In genomic region chr2:232885264-232885961, GRCh38 we compare ENCODE assay signal across 31 cellular contexts. TPM values are rescaled to one million over a fixed set of nuclear protein-coding genes. Genes with fewer than 3 reads are reported as not detected.
DNase-seq lines count a peak whose midpoint lies in the region; ATAC-seq and TF ChIP-seq lines count a peak whose summit lies in the region.
"Had no signal": no experiment of that assay in that cellular context is flagged by ENCODE, and none has a peak within 500 bp of the region (broad histone marks: within the 10 kb centered on the region; RNA-seq: fewer than 3 reads in every experiment).

No MANE protein-coding gene starts in this region.

- no peak overlapping the region for H3K27ac ChIP-seq in right cardiac atrium (ENCODE audit: low read length)
- H3K27ac ChIP-seq: epithelial cell of prostate, Peyer's patch had no signal

- TF ChIP-seq CTCF in LNCaP clone FGC (IDR thresholded peaks at IDR 0.05; ENCODE audit: control insufficient read depth, extremely low read depth, insufficient read depth) (no peak), glutamatergic neuron (IDR thresholded peaks at IDR 0.05; ENCODE audit: partially characterized antibody, unreplicated experiment) (no peak), type B pancreatic cell (conservative IDR thresholded peaks at IDR 0.05) (no peak)

- peaks cover 9% of the 10 kb centered on the region for H3K27me3 Mint-ChIP-seq in glutamatergic neuron (ENCODE audit: unreplicated experiment)
- H3K27me3 Mint-ChIP-seq in type B pancreatic cell = no peaks in the 10 kb centered on the region
- H3K27me3 Mint-ChIP-seq: activated CD8-positive, alpha-beta T cell treated with anti-CD3 and anti-CD28 coated beads for 36 hours had no signal

- no peaks in the 10 kb centered on the region for H3K4me1 ChIP-seq in right cardiac atrium (ENCODE audit: control insufficient read depth, insufficient read depth, low read length)
- H3K4me1 ChIP-seq: Peyer's patch had no signal

- no peaks in the 10 kb centered on the region for H3K36me3 Mint-ChIP-seq in glutamatergic neuron (ENCODE audit: unreplicated experiment)
- H3K36me3 Mint-ChIP-seq in type B pancreatic cell = no peaks in the 10 kb centered on the region
- H3K36me3 Mint-ChIP-seq: CD8-positive, alpha-beta memory T cell had no signal

- no peaks in the 10 kb centered on the region for H3K9me3 ChIP-seq in right cardiac atrium (ENCODE audit: control insufficient read depth, low read length)
- H3K9me3 ChIP-seq: MG63, Peyer's patch had no signal

- H3K27ac Mint-ChIP-seq in glutamatergic neuron (ENCODE audit: unreplicated experiment) (no peak overlapping the region), type B pancreatic cell (no peak overlapping the region)
- H3K27ac Mint-ChIP-seq: activated CD8-positive, alpha-beta T cell treated with anti-CD3 and anti-CD28 coated beads for 36 hours; B cell; CD8-positive, alpha-beta memory T cell; stimulated activated naive CD8-positive, alpha-beta T cell treated with anti-CD3 and anti-CD28 coated beads, Interleukin-15, amount 100 ng/mL, for 72 hours; T-helper 1 cell treated with Interleukin-12 subunit alpha and Interleukin-12 subunit beta and Interleukin-4 antibody, amounts not matched to agents 30 μg/mL and 1 μg/mL, for 36 hours had no signal

- no peaks in the 10 kb centered on the region for H3K4me1 Mint-ChIP-seq in glutamatergic neuron (ENCODE audit: low read depth, unreplicated experiment)
- H3K4me1 Mint-ChIP-seq in type B pancreatic cell (ENCODE audit: unreplicated experiment) = peaks cover 8% of the 10 kb centered on the region
- H3K4me1 Mint-ChIP-seq: B cell; CD8-positive, alpha-beta memory T cell; stimulated activated naive CD8-positive, alpha-beta T cell treated with anti-CD3 and anti-CD28 coated beads, Interleukin-15, amount 100 ng/mL, for 72 hours had no signal

- ATAC-seq in Right ventricle myocardium inferior = no peak
- no peak for ATAC-seq in right cardiac atrium
- ATAC-seq in HG02623 (IDR thresholded peaks at IDR 0.05; ENCODE audit: unreplicated experiment) = no peak
- no peak for ATAC-seq in HG02884 (IDR thresholded peaks at IDR 0.05; ENCODE audit: unreplicated experiment)
- ATAC-seq: activated CD8-positive, alpha-beta T cell treated with anti-CD3 and anti-CD28 coated beads for 36 hours; K562; stimulated activated naive CD8-positive, alpha-beta T cell treated with anti-CD3 and anti-CD28 coated beads, Interleukin-15, amount 100 ng/mL, for 72 hours had no signal

- no peaks in the 10 kb centered on the region for H3K27me3 ChIP-seq in right cardiac atrium (ENCODE audit: control insufficient read depth, insufficient read depth)
- H3K27me3 ChIP-seq: MG63, Peyer's patch had no signal

- H3K4me3 Mint-ChIP-seq in glutamatergic neuron (ENCODE audit: unreplicated experiment) = no peak overlapping the region
- peak overlapping the region; percentile 25 for H3K4me3 Mint-ChIP-seq in type B pancreatic cell
- H3K4me3 Mint-ChIP-seq: activated CD8-positive, alpha-beta T cell treated with anti-CD3 and anti-CD28 coated beads for 36 hours; B cell; CD8-positive, alpha-beta memory T cell; stimulated activated naive CD8-positive, alpha-beta T cell treated with anti-CD3 and anti-CD28 coated beads, Interleukin-15, amount 100 ng/mL, for 72 hours; T-helper 1 cell treated with Interleukin-12 subunit alpha and Interleukin-12 subunit beta and Interleukin-4 antibody, amounts not matched to agents 30 μg/mL and 1 μg/mL, for 36 hours had no signal

- DNase-seq in Right ventricle myocardium inferior (ENCODE audit: missing footprints) = peak; percentile 54
- no peak for DNase-seq in right cardiac atrium
- DNase-seq in LNCaP clone FGC (ENCODE audit: low read depth) = peak; percentile 69
- DNase-seq in glutamatergic neuron = peak; percentile 12
- peak; percentile 49 for DNase-seq in type B pancreatic cell (ENCODE audit: extremely low spot score, unreplicated experiment)
- no peak for DNase-seq in NK-92 (lab: John Stamatoyannopoulos, UW; ENCODE audit: unreplicated experiment)
- DNase-seq: activated CD8-positive, alpha-beta T cell treated with anti-CD3 and anti-CD28 coated beads for 36 hours; activated T-cell treated with anti-CD3 and anti-CD28 coated beads for 4 hours; cerebellar nuclear complex; DMS153; GOT3; kidney glomerular epithelial cell; mesenchymal stem cell; MG63; NCI-H1105 treated with DMSO at 0.1 percent for 48 hours; NCI-H2029; NCI-H524 treated with DMSO at 0.1 percent for 48 hours; NK-92 treated with Interleukin-12 subunit alpha and Interleukin-12 subunit beta, amount 100 ng/mL, for 24 hours; occipital lobe; Peyer's patch; small intestine; stimulated activated CD4-positive, alpha-beta T cell treated with anti-CD3 and anti-CD28 coated beads, Interleukin-1b, Interleukin-23, amount 100 ng/mL, for 48 hours; stimulated activated CD8-positive, alpha-beta memory T cell treated with anti-CD3 and anti-CD28 coated beads, Interleukin-4, amount 100 ng/mL, for 48 hours; stimulated activated naive CD8-positive, alpha-beta T cell treated with anti-CD3 and anti-CD28 coated beads, Interleukin-15, amount 100 ng/mL, for 72 hours had no signal

- H3K9me3 Mint-ChIP-seq in glutamatergic neuron (ENCODE audit: unreplicated experiment) (peaks cover 8% of the 10 kb centered on the region), type B pancreatic cell (no peaks in the 10 kb centered on the region)
- H3K9me3 Mint-ChIP-seq: activated CD8-positive, alpha-beta T cell treated with anti-CD3 and anti-CD28 coated beads for 36 hours; CD8-positive, alpha-beta memory T cell; stimulated activated naive CD8-positive, alpha-beta T cell treated with anti-CD3 and anti-CD28 coated beads, Interleukin-15, amount 100 ng/mL, for 72 hours; T-helper 1 cell treated with Interleukin-12 subunit alpha and Interleukin-12 subunit beta and Interleukin-4 antibody, amounts not matched to agents 30 μg/mL and 1 μg/mL, for 36 hours had no signal

- 83% methylated on average over 25 of the region's 25 CpGs for WGBS in right cardiac atrium

- intact Hi-C loops in Right ventricle myocardium inferior (cut with DNase I) (no loop called here), right cardiac atrium (cut with DNase I) (no loop called here)

- H3K4me3 ChIP-seq in right cardiac atrium (ENCODE audit: low read length) (no peak overlapping the region), LNCaP clone FGC (ENCODE audit: low read depth, low read length) (no peak overlapping the region)
- H3K4me3 ChIP-seq: K562, MG63, Peyer's patch had no signal

RNA-seq across cellular contexts. Expression of gene SNORC, which starts 15.3 kb away (rescaled TPM):
- 0.46 TPM for total RNA-seq in Right ventricle myocardium inferior
- 1 to 10 TPM in 3 of 4 donors, under 1 TPM in 1; 0.86 to 1.9 (median 1.3) TPM for total RNA-seq in right cardiac atrium
- 0.59 TPM for polyA plus RNA-seq in right cardiac atrium
- 2.4 TPM for total RNA-seq in glutamatergic neuron (ENCODE audit: unreplicated experiment)
- total RNA-seq in type B pancreatic cell (ENCODE audit: low replicate concordance) = 7.1 and 28.9 TPM in 2 replicates
- polyA plus RNA-seq: CD8-positive, alpha-beta memory T cell had no signal

Comparison
In these comparisons a context has a peak if more than half of its experiments do, and no peak if none do; other contexts are left out.
1. DNase-seq: peak in Right ventricle myocardium inferior (single experiment), LNCaP clone FGC (single experiment), glutamatergic neuron (single experiment) and type B pancreatic cell (single experiment); none in right cardiac atrium (0 of 3) and NK-92 (single experiment).